In genomic region chr3:77319711-77320110, GRCh38 we compare ENCODE assay signal across 12 cellular contexts.
A peak's percentile ranks its signal among the peaks of the same experiment; 100 is the strongest.
DNase-seq lines count a peak whose midpoint lies in the region; ATAC-seq and TF ChIP-seq lines count a peak whose summit lies in the region.
"Had no signal": no experiment of that assay in that cellular context is flagged by ENCODE, and none has a peak within 500 bp of the region (broad histone marks: within the 10 kb centered on the region; RNA-seq: fewer than 3 reads in every experiment).

No MANE protein-coding gene starts in this region.

- H2BK15ac ChIP-seq in mesendoderm (replicated peaks; ENCODE audit: low read depth): no peak overlapping the region

- H3K9ac ChIP-seq in mesendoderm (ENCODE audit: low read length): no peak overlapping the region

- no peak overlapping the region for H3K23ac ChIP-seq in mesendoderm (ENCODE audit: low read length)

- no peaks in the 10 kb centered on the region for H3K79me2 ChIP-seq in mesendoderm (ENCODE audit: control insufficient read depth, insufficient read depth, low read length)

- H3K18ac ChIP-seq in mesendoderm (ENCODE audit: low read length): no peak overlapping the region

- H3K79me1 ChIP-seq in mesendoderm (ENCODE audit: low read length): no peaks in the 10 kb centered on the region

- H4K8ac ChIP-seq in mesendoderm (ENCODE audit: low read depth, low read length): no peak overlapping the region

- no peak for ATAC-seq in HG03039 (IDR thresholded peaks at IDR 0.05; ENCODE audit: unreplicated experiment)
- no peak for ATAC-seq in GM18498 (IDR thresholded peaks at IDR 0.05; ENCODE audit: unreplicated experiment)
- no peak for ATAC-seq in GM21381 (IDR thresholded peaks at IDR 0.05; ENCODE audit: unreplicated experiment)
- ATAC-seq: stimulated activated naive CD8-positive, alpha-beta T cell treated with anti-CD3 and anti-CD28 coated beads, Interleukin-15, amount 100 ng/mL, for 72 hours had no signal

- no peak overlapping the region for H2BK5ac ChIP-seq in mesendoderm (ENCODE audit: low read length)

- no peak overlapping the region for H3K4me2 ChIP-seq in mesendoderm (ENCODE audit: low read length)

- peak; percentile 61 for TF ChIP-seq CTCF in choroid plexus epithelial cell (conservative IDR thresholded peaks at IDR 0.05; ENCODE audit: low read depth, low read length)

- no peak overlapping the region for H2BK120ac ChIP-seq in mesendoderm (ENCODE audit: low read depth, low read length)

- H3K4ac ChIP-seq in mesendoderm (ENCODE audit: low read depth, low read length): no peak overlapping the region

- no peak overlapping the region for H3K4me3 ChIP-seq in choroid plexus epithelial cell (ENCODE audit: low read depth, low read length)
- H3K4me3 ChIP-seq in mesendoderm (ENCODE audit: low read length): no peak overlapping the region
- H3K4me3 ChIP-seq: spleen had no signal

- H3K36me3 ChIP-seq in mesendoderm (ENCODE audit: control insufficient read depth, insufficient read depth, low read length): no peaks in the 10 kb centered on the region
- H3K36me3 ChIP-seq: spleen had no signal

- H4K5ac ChIP-seq in mesendoderm (ENCODE audit: low read length): no peak overlapping the region

- WGBS in mesendoderm (ENCODE audit: extremely low coverage, insufficient coverage, low lambda C conversion rate): no CpG with 5 or more reads among the region's 2 CpGs

- H3K4me1 ChIP-seq in mesendoderm (ENCODE audit: control insufficient read depth, low read depth, low read length): no peaks in the 10 kb centered on the region
- H3K4me1 ChIP-seq: spleen had no signal

- no peaks in the 10 kb centered on the region for H3K27me3 ChIP-seq in mesendoderm (ENCODE audit: insufficient read depth, low read length, poor library complexity)
- H3K27me3 ChIP-seq: spleen had no signal

- DNase-seq in ELR (ENCODE audit: low read depth) (peak; percentile 32), MV-4-11 (lab: John Stamatoyannopoulos, UW) (peak; percentile 34), choroid plexus epithelial cell (ENCODE audit: low read depth) (peak; percentile 57), mesendoderm (peak; percentile 58), NCI-H446 treated with DMSO at 0.1 percent for 48 hours (lab: John Stamatoyannopoulos, UW) (no peak)
- DNase-seq: activated CD4-positive, alpha-beta T cell treated with anti-CD3 and anti-CD28 coated beads, Interleukin-2, amount 50 U/mL, for 1 hour; DND-41; spleen; stimulated activated naive CD8-positive, alpha-beta T cell treated with anti-CD3 and anti-CD28 coated beads, Interleukin-15, amount 100 ng/mL, for 72 hours had no signal

- H3K27ac ChIP-seq in mesendoderm (ENCODE audit: low read depth, low read length): no peak overlapping the region
- H3K27ac ChIP-seq: spleen had no signal

- H2AK5ac ChIP-seq in mesendoderm (ENCODE audit: low read length): no peak overlapping the region

- no peak overlapping the region for H3K56ac ChIP-seq in mesendoderm (ENCODE audit: low read length)
